In the genomic region with DNA sequence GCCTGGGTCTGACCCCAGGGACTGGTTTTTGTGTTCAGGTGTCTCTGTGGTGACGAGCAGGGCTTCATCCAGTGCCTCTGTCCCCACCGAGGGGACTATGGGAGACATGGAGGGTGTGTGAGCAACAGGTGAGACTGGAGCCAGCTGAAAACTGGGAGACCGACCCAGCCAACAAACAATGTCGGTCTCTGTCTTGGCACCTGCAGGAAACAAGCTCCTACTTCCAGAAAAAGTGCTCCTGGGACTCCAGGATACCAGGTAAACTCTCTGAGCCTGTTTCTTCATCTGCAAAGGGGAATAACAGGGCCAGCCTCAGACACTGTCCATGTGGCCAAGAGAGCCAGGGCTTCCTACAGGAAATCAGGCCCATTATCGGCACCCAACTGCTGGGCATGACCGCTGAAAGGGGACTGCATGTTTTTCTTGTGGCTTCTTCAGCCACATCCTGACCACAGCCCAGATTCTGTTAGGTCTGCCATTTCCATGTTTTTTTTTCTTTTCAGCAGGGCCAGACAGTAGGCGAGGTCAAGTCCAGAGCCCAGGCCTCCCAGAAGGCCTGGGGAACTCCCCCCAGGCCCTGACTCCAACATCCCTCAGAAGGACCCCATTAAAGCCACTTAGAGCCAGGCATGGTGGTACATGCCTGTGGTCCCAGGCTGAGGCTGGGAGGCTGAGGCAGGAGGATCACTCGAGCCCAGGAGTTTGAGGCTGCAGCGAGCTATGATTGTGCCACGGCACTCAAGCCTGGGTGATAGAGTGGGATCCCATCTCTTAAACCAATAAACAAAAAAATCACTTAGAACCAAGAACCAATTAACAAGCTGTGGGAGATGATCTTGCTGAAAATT, we compare ENCODE assay signal across 9 cellular contexts. TPM values are rescaled to one million over a fixed set of nuclear protein-coding genes. Genes with fewer than 3 reads are reported as not detected.
DNase-seq lines count a peak whose midpoint lies in the region; ATAC-seq and TF ChIP-seq lines count a peak whose summit lies in the region.
"Had no signal": no experiment of that assay in that cellular context is flagged by ENCODE, and none has a peak within 500 bp of the region (broad histone marks: within the 10 kb centered on the region; RNA-seq: fewer than 3 reads in every experiment).

No MANE protein-coding gene starts in this region.

- peak overlapping the region; percentile 61 to 90 (median 76) for H3K4me3 ChIP-seq in BLaER1 treated with 17β-estradiol and CSF1 and Interleukin-3, amounts not matched to agents 10 nM and 100 nM
- H3K4me3 ChIP-seq in OCI-LY3 (ENCODE audit: low read length) (peak overlapping the region; percentile 83), neural progenitor cell (no peak overlapping the region), foreskin fibroblast (ENCODE audit: low read depth in 1 of 2, low read length in 2 of 2) (no peak overlapping the region)

- DNase-seq in caudate nucleus (lab: John Stamatoyannopoulos, UW) (peak in 3 of 61 donors; percentile 13 to 16 (median 15)), neural progenitor cell (ENCODE audit: low spot score) (no peak), CD1c-positive myeloid dendritic cell (ENCODE audit: extremely low spot score) (no peak), foreskin fibroblast (no peak), DMS79 treated with DMSO at 0.1 percent for 48 hours (lab: John Stamatoyannopoulos, UW) (no peak)

- peak overlapping the region; percentile 88 to 99 (median 94) for H3K4me2 ChIP-seq in BLaER1 treated with 17β-estradiol and CSF1 and Interleukin-3, amounts not matched to agents 10 nM and 100 nM
- H3K4me2 ChIP-seq in OCI-LY3 (ENCODE audit: low read length) (peak overlapping the region; percentile 98), neural progenitor cell (no peak overlapping the region)

- peak overlapping the region; percentile 71; the same call in 1 of the 2 replicates for H2AFZ ChIP-seq in OCI-LY3 (ENCODE audit: low read depth, low read length)
- H2AFZ ChIP-seq in neural progenitor cell (replicated peaks): no peak overlapping the region

- H3K36me3 Mint-ChIP-seq in neural progenitor cell: no peaks in the 10 kb centered on the region

- H3K27ac ChIP-seq in BLaER1 treated with 17β-estradiol and CSF1 and Interleukin-3, amounts not matched to agents 10 nM and 100 nM: peak overlapping the region; percentile 69 to 87 (median 83)
- H3K27ac ChIP-seq in OCI-LY3 (ENCODE audit: low read length): peak overlapping the region; percentile 81
- H3K27ac ChIP-seq in caudate nucleus (ENCODE audit: low read depth, low read length): peak overlapping the region; percentile 94
- H3K27ac ChIP-seq in neural progenitor cell: peak overlapping the region; percentile 40
- H3K27ac ChIP-seq: epithelial cell of prostate had no signal

- no peaks in the 10 kb centered on the region for H3K27me3 ChIP-seq in BLaER1 treated with 17β-estradiol and CSF1 and Interleukin-3, amounts not matched to agents 10 nM and 100 nM
- H3K27me3 ChIP-seq in OCI-LY3 (ENCODE audit: low read depth, low read length) (no peaks in the 10 kb centered on the region), neural progenitor cell (no peaks in the 10 kb centered on the region)

- H3F3A ChIP-seq in neural progenitor cell (ENCODE audit: low read depth): peaks cover 43% of the 10 kb centered on the region

- H3K79me2 ChIP-seq in OCI-LY3 (ENCODE audit: low read length) (peaks cover 36% of the 10 kb centered on the region), neural progenitor cell (ENCODE audit: low read depth) (peaks cover 15% of the 10 kb centered on the region)

- H3K27ac Mint-ChIP-seq in neural progenitor cell: no peak overlapping the region

- H3K36me3 ChIP-seq in BLaER1 treated with 17β-estradiol and CSF1 and Interleukin-3, amounts not matched to agents 10 nM and 100 nM: peaks cover 14 to 28% (median 19%) of the 10 kb centered on the region in 11 experiments; a peak in 21 of 22 replicates
- H3K36me3 ChIP-seq in OCI-LY3 (replicated peaks; ENCODE audit: low read depth, low read length) (peaks cover 15% of the 10 kb centered on the region), neural progenitor cell (no peaks in the 10 kb centered on the region)

- TF ChIP-seq CTCF in OCI-LY3 (IDR thresholded peaks at IDR 0.05; ENCODE audit: low read depth, low read length): no peak
- no peak for TF ChIP-seq CTCF in neural progenitor cell (IDR thresholded peaks at IDR 0.05)
- no peak for TF ChIP-seq CTCF in foreskin fibroblast (IDR thresholded peaks at IDR 0.05; ENCODE audit: low read depth, low read length)

- H3K4me3 Mint-ChIP-seq in neural progenitor cell: peak overlapping the region; percentile 77

- H4K20me1 ChIP-seq in BLaER1 treated with 17β-estradiol and CSF1 and Interleukin-3, amounts not matched to agents 10 nM and 100 nM: peaks cover 0 to 23% (median 4%) of the 10 kb centered on the region in 11 experiments; a peak in 8 of 22 replicates
- H4K20me1 ChIP-seq in OCI-LY3 (ENCODE audit: insufficient read depth, low read length) (no peaks in the 10 kb centered on the region; the same call in 1 of the 2 replicates), neural progenitor cell (ENCODE audit: low read depth) (peaks cover 7% of the 10 kb centered on the region)

- no peaks in the 10 kb centered on the region for H3K9me3 Mint-ChIP-seq in neural progenitor cell

- H3K4me1 ChIP-seq in BLaER1 treated with 17β-estradiol and CSF1 and Interleukin-3, amounts not matched to agents 10 nM and 100 nM: peaks cover 38 to 64% (median 59%) of the 10 kb centered on the region in 10 experiments
- peaks cover 33% of the 10 kb centered on the region for H3K4me1 ChIP-seq in OCI-LY3 (ENCODE audit: low read length)
- H3K4me1 ChIP-seq in neural progenitor cell: peaks cover 19% of the 10 kb centered on the region

- H3K4me1 Mint-ChIP-seq in neural progenitor cell: peaks cover 40% of the 10 kb centered on the region

- H3K27me3 Mint-ChIP-seq in neural progenitor cell (ENCODE audit: insufficient read depth, low read depth): peaks cover 5% of the 10 kb centered on the region

- peak overlapping the region; percentile 65 to 87 (median 80) for H3K9ac ChIP-seq in BLaER1 treated with 17β-estradiol and CSF1 and Interleukin-3, amounts not matched to agents 10 nM and 100 nM
- H3K9ac ChIP-seq in OCI-LY3 (ENCODE audit: low read length) (peak overlapping the region; percentile 83), neural progenitor cell (no peak overlapping the region)

- no peaks in the 10 kb centered on the region for H3K9me3 ChIP-seq in BLaER1 treated with 17β-estradiol and CSF1 and Interleukin-3, amounts not matched to agents 10 nM and 100 nM (replicated peaks in 1 of 11)
- H3K9me3 ChIP-seq in OCI-LY3 (ENCODE audit: insufficient read depth, low read length) (no peaks in the 10 kb centered on the region), neural progenitor cell (ENCODE audit: low read depth) (no peaks in the 10 kb centered on the region)

- ATAC-seq in GM21423 (IDR thresholded peaks at IDR 0.05; ENCODE audit: unreplicated experiment): peak; percentile 21

RNA-seq across cellular contexts. Expression of a gene that starts 0.8 kb away (rescaled TPM):
- total RNA-seq in neural progenitor cell (ENCODE audit: low replicate concordance): 44.8 and 65.5 TPM in 2 replicates

RNA-seq across cellular contexts. Expression of a gene that starts 12.3 kb away (rescaled TPM):
- total RNA-seq in neural progenitor cell (ENCODE audit: low replicate concordance): 0.56 and 1.1 TPM in 2 replicates

RNA-seq across cellular contexts. Expression of a gene that starts 13.6 kb away (rescaled TPM):
- total RNA-seq in neural progenitor cell (ENCODE audit: low replicate concordance): 33.2 and 88.6 TPM in 2 replicates

RNA-seq across cellular contexts. Expression of a gene that starts 29.1 kb away (rescaled TPM):
- 0.11 and 0.37 TPM in 2 replicates for total RNA-seq in neural progenitor cell (ENCODE audit: low replicate concordance)

RNA-seq across cellular contexts. Expression of a gene that starts 42.2 kb away (rescaled TPM):
- total RNA-seq in neural progenitor cell (ENCODE audit: low replicate concordance): 0.17 and 2.2 TPM in 2 replicates

Comparison
In these comparisons a context has a peak if more than half of its experiments do, and no peak if none do; other contexts are left out.
1. H3K27ac ChIP-seq: peak in every context shown above with its lines; median percentile 94 in caudate nucleus; 83 in BLaER1 treated with 17β-estradiol and CSF1 and Interleukin-3, amounts not matched to agents 10 nM and 100 nM; 81 in OCI-LY3; 40 in neural progenitor cell.
2. H3K4me3 ChIP-seq: peak in BLaER1 treated with 17β-estradiol and CSF1 and Interleukin-3, amounts not matched to agents 10 nM and 100 nM (10 of 10) and OCI-LY3 (single experiment); none in neural progenitor cell (single experiment) and foreskin fibroblast (0 of 2).